In genomic region chr9:137320555-137321384, GRCh38 we compare ENCODE assay signal across 9 cellular contexts. TPM values are rescaled to one million over a fixed set of nuclear protein-coding genes. Genes with fewer than 3 reads are reported as not detected.
A peak's percentile ranks its signal among the peaks of the same experiment; 100 is the strongest.
DNase-seq lines count a peak whose midpoint lies in the region; ATAC-seq lines count a peak whose summit lies in the region.
"Had no signal": no experiment of that assay in that cellular context is flagged by ENCODE, and none has a peak within 500 bp of the region (broad histone marks: within the 10 kb centered on the region; RNA-seq: fewer than 3 reads in every experiment).

No MANE protein-coding gene starts in this region.

- H3K9me3 Mint-ChIP-seq in activated CD4-positive, alpha-beta T cell treated with anti-CD3 and anti-CD28 coated beads, Interleukin-2, amount 10 ng/mL, durations not matched to agents 24 days and 14 days: no peaks in the 10 kb centered on the region
- H3K9me3 Mint-ChIP-seq in stimulated activated naive B cell treated with anti-CD40 and anti-IgM and Interleukin-4, amounts not matched to agents 10 μg/mL and 1 μg/mL and 100 μg/mL, for 72 hours: no peaks in the 10 kb centered on the region

- H3K27ac Mint-ChIP-seq in activated CD4-positive, alpha-beta T cell treated with anti-CD3 and anti-CD28 coated beads, Interleukin-2, amount 10 ng/mL, durations not matched to agents 24 days and 14 days: peak overlapping the region; percentile 85
- peak overlapping the region; percentile 86 for H3K27ac Mint-ChIP-seq in stimulated activated naive B cell treated with anti-CD40 and anti-IgM and Interleukin-4, amounts not matched to agents 10 μg/mL and 1 μg/mL and 100 μg/mL, for 72 hours

- no peaks in the 10 kb centered on the region for H3K36me3 Mint-ChIP-seq in activated CD4-positive, alpha-beta T cell treated with anti-CD3 and anti-CD28 coated beads, Interleukin-2, amount 10 ng/mL, durations not matched to agents 24 days and 14 days (ENCODE audit: low read depth)
- no peaks in the 10 kb centered on the region for H3K36me3 Mint-ChIP-seq in stimulated activated naive B cell treated with anti-CD40 and anti-IgM and Interleukin-4, amounts not matched to agents 10 μg/mL and 1 μg/mL and 100 μg/mL, for 72 hours

- intact Hi-C loops in activated CD4-positive, alpha-beta T cell treated with anti-CD3 and anti-CD28 coated beads, Interleukin-2, amount 10 ng/mL, durations not matched to agents 24 days and 14 days (cut with micrococcal nuclease): no loop called here
- intact Hi-C loops in left cardiac atrium (cut with DNase I): no loop called here

- ATAC-seq in left cardiac atrium: peak in 1 of 2 donors; percentile 28
- ATAC-seq in stimulated activated naive B cell treated with anti-CD40 and anti-IgM and Interleukin-4, amounts not matched to agents 10 μg/mL and 1 μg/mL and 100 μg/mL, for 72 hours (replicated peaks): peak; percentile 92 to 93
- ATAC-seq: left colon had no signal

- H3K4me1 Mint-ChIP-seq in activated CD4-positive, alpha-beta T cell treated with anti-CD3 and anti-CD28 coated beads, Interleukin-2, amount 10 ng/mL, durations not matched to agents 24 days and 14 days: peaks cover 4% of the 10 kb centered on the region
- peaks cover 16 to 44% of the 10 kb centered on the region in 2 donors for H3K4me1 Mint-ChIP-seq in stimulated activated naive B cell treated with anti-CD40 and anti-IgM and Interleukin-4, amounts not matched to agents 10 μg/mL and 1 μg/mL and 100 μg/mL, for 72 hours

- DNase-seq in activated CD4-positive, alpha-beta T cell treated with anti-CD3 and anti-CD28 coated beads, Interleukin-2, amount 10 ng/mL, durations not matched to agents 24 days and 14 days: peak; percentile 81
- no peak for DNase-seq in activated CD4-positive, alpha-beta T cell treated with anti-CD3 and anti-CD28 coated beads for 48 hours
- DNase-seq in SKM-1 (lab: John Stamatoyannopoulos, UW; ENCODE audit: unreplicated experiment): peak; percentile 32
- DNase-seq in left cardiac atrium: peak; percentile 40
- DNase-seq in stimulated activated naive B cell treated with anti-CD40 and anti-IgM and Interleukin-4, amounts not matched to agents 10 μg/mL and 1 μg/mL and 100 μg/mL, for 72 hours: peak; percentile 54
- no peak for DNase-seq in NK-92 treated with Interleukin-12 subunit alpha and Interleukin-12 subunit beta, amount 100 ng/mL, for 24 hours (lab: John Stamatoyannopoulos, UW)
- no peak for DNase-seq in NCI-H226
- no peak for DNase-seq in NCI-H510A (lab: John Stamatoyannopoulos, UW)
- DNase-seq: left colon had no signal

- H3K4me3 Mint-ChIP-seq in activated CD4-positive, alpha-beta T cell treated with anti-CD3 and anti-CD28 coated beads, Interleukin-2, amount 10 ng/mL, durations not matched to agents 24 days and 14 days: peak overlapping the region; percentile 66
- H3K4me3 Mint-ChIP-seq in stimulated activated naive B cell treated with anti-CD40 and anti-IgM and Interleukin-4, amounts not matched to agents 10 μg/mL and 1 μg/mL and 100 μg/mL, for 72 hours: peak overlapping the region; percentile 72 to 81

- peaks cover 5% of the 10 kb centered on the region for H3K27me3 Mint-ChIP-seq in activated CD4-positive, alpha-beta T cell treated with anti-CD3 and anti-CD28 coated beads, Interleukin-2, amount 10 ng/mL, durations not matched to agents 24 days and 14 days
- H3K27me3 Mint-ChIP-seq in stimulated activated naive B cell treated with anti-CD40 and anti-IgM and Interleukin-4, amounts not matched to agents 10 μg/mL and 1 μg/mL and 100 μg/mL, for 72 hours: peaks cover 0 to 3% of the 10 kb centered on the region in 2 donors

RNA-seq across cellular contexts. Expression of gene NRARP, which starts 18.7 kb away (rescaled TPM):
- 12.9 and 13.4 TPM in 2 replicates for total RNA-seq in activated CD4-positive, alpha-beta T cell treated with anti-CD3 and anti-CD28 coated beads, Interleukin-2, amount 10 ng/mL, durations not matched to agents 24 days and 14 days
- 10 to 100 TPM in 1 of 2 donors, 1 to 10 TPM in 1; 4.9 to 11.5 TPM for total RNA-seq in left cardiac atrium

RNA-seq across cellular contexts. Expression of gene TOR4A, which starts 43.2 kb away (rescaled TPM):
- 10.3 and 11.4 TPM in 2 replicates for total RNA-seq in activated CD4-positive, alpha-beta T cell treated with anti-CD3 and anti-CD28 coated beads, Interleukin-2, amount 10 ng/mL, durations not matched to agents 24 days and 14 days
- 1 to 10 TPM; 6.2 to 9.4 TPM for total RNA-seq in left cardiac atrium

Comparison
In these comparisons a context has a peak if more than half of its experiments do, and no peak if none do; other contexts are left out.
1. DNase-seq: peak in activated CD4-positive, alpha-beta T cell treated with anti-CD3 and anti-CD28 coated beads, Interleukin-2, amount 10 ng/mL, durations not matched to agents 24 days and 14 days (single experiment), SKM-1 (single experiment), left cardiac atrium (single experiment) and stimulated activated naive B cell treated with anti-CD40 and anti-IgM and Interleukin-4, amounts not matched to agents 10 μg/mL and 1 μg/mL and 100 μg/mL, for 72 hours (single experiment); none in activated CD4-positive, alpha-beta T cell treated with anti-CD3 and anti-CD28 coated beads for 48 hours (single experiment), NK-92 treated with Interleukin-12 subunit alpha and Interleukin-12 subunit beta, amount 100 ng/mL, for 24 hours (single experiment), NCI-H226 (single experiment) and NCI-H510A (single experiment).